1 cellular context compared by ENCODE assay signal in the genomic region with DNA sequence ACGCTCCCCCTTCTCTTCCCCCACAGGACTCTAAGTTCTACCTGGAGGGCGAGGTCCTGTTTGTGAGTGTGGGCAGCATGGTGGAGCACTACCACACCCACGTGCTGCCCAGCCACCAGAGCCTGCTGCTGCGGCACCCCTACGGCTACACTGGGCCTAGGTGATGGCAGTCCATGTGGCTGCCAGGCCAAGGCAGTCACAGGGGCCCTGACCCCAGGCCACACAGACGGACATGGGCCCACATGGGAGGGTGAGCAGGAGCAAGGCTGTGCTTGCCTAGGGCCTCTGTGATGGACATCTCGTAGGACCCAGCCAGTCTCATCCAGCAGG.
TF ChIP-seq lines count a peak whose summit lies in the region.

No MANE protein-coding gene starts in this region.

TF ChIP-seq in IMR-90, 13 proteins besides CTCF, POLR2A, EP300 and RAD21:
- no peak for TF ChIP-seq CEBPB (IDR thresholded peaks at IDR 0.05; ENCODE audit: low read depth, low read length)
- TF ChIP-seq FOS (IDR thresholded peaks at IDR 0.05; ENCODE audit: low read depth, low read length) = no peak
- TF ChIP-seq SMC3 (IDR thresholded peaks at IDR 0.05; ENCODE audit: low read depth, low read length) = no peak
- TF ChIP-seq BHLHE40 (IDR thresholded peaks at IDR 0.05; ENCODE audit: low read depth, low read length) = no peak
- no peak for TF ChIP-seq MAZ (IDR thresholded peaks at IDR 0.05; ENCODE audit: borderline replicate concordance, low read depth, low read length)
- TF ChIP-seq CHD1 (IDR thresholded peaks at IDR 0.05; ENCODE audit: low read depth, low read length) = no peak
- TF ChIP-seq, protein P1, sequence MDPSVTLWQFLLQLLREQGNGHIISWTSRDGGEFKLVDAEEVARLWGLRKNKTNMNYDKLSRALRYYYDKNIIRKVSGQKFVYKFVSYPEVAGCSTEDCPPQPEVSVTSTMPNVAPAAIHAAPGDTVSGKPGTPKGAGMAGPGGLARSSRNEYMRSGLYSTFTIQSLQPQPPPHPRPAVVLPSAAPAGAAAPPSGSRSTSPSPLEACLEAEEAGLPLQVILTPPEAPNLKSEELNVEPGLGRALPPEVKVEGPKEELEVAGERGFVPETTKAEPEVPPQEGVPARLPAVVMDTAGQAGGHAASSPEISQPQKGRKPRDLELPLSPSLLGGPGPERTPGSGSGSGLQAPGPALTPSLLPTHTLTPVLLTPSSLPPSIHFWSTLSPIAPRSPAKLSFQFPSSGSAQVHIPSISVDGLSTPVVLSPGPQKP (IDR thresholded peaks at IDR 0.05; ENCODE audit: borderline replicate concordance, low read depth, low read length) = no peak
- no peak for TF ChIP-seq RFX5 (IDR thresholded peaks at IDR 0.05; ENCODE audit: low read depth, low read length)
